1 cellular context compared by ENCODE assay signal in genomic region chr20:45779011-45779915, GRCh38.
A peak's percentile ranks its signal among the peaks of the same experiment; 100 is the strongest.
TF ChIP-seq lines count a peak whose summit lies in the region.

No MANE protein-coding gene starts in this region.

TF ChIP-seq in endothelial cell of umbilical vein, 7 proteins besides CTCF, POLR2A, EP300 and RAD21:
- peak; percentile 52 for TF ChIP-seq POLR2AphosphoS5 (IDR thresholded peaks at IDR 0.05; ENCODE audit: insufficient read depth, low read depth, low read length)
- no peak for TF ChIP-seq MYC (IDR thresholded peaks at IDR 0.05; ENCODE audit: low read depth, low read length)
- TF ChIP-seq FOS (IDR thresholded peaks at IDR 0.05; ENCODE audit: borderline replicate concordance, insufficient read depth, low read length) = peak; percentile 93
- TF ChIP-seq GATA2 (IDR thresholded peaks at IDR 0.05; ENCODE audit: insufficient read depth, insufficient read length, low read depth, low read length) = no peak
- TF ChIP-seq MAX (IDR thresholded peaks at IDR 0.05; ENCODE audit: insufficient read depth, insufficient read length) = no peak
- TF ChIP-seq JUN (IDR thresholded peaks at IDR 0.05; ENCODE audit: borderline replicate concordance, insufficient read depth, insufficient read length, low read depth) = peak; percentile 47
- no peak for TF ChIP-seq EZH2 (IDR thresholded peaks at IDR 0.05; ENCODE audit: borderline replicate concordance, low read depth, low read length, severe bottlenecking)
